Comparison of ENCODE assay signal across 12 cellular contexts in genomic region chr6:100879317-100879716, GRCh38. TPM values are rescaled to one million over a fixed set of nuclear protein-coding genes. Genes with fewer than 3 reads are reported as not detected.
A peak's percentile ranks its signal among the peaks of the same experiment; 100 is the strongest.
DNase-seq lines count a peak whose midpoint lies in the region; ATAC-seq, FAIRE-seq and TF ChIP-seq lines count a peak whose summit lies in the region.
"Had no signal": no experiment of that assay in that cellular context is flagged by ENCODE, and none has a peak within 500 bp of the region (broad histone marks: within the 10 kb centered on the region; RNA-seq: fewer than 3 reads in every experiment).

No MANE protein-coding gene starts in this region.

- no peak overlapping the region for H2AFZ ChIP-seq in astrocyte (ENCODE audit: low read depth, low read length)

- H3K27me3 ChIP-seq in CD4-positive, alpha-beta T cell (ENCODE audit: control insufficient read depth, insufficient read depth, low read length): no peaks in the 10 kb centered on the region
- H3K27me3 ChIP-seq in astrocyte (ENCODE audit: insufficient read depth, low read length): no peaks in the 10 kb centered on the region
- H3K27me3 ChIP-seq: MG63 had no signal

- peaks cover 14% of the 10 kb centered on the region for H3K4me1 ChIP-seq in astrocyte (ENCODE audit: insufficient read depth, low read length)

- H3K9ac ChIP-seq in astrocyte (ENCODE audit: low read length): no peak overlapping the region

- no peaks in the 10 kb centered on the region for H3K36me3 ChIP-seq in astrocyte (ENCODE audit: insufficient read depth, low read length)

- H3K4me3 ChIP-seq in HFF-Myc (replicated peaks; ENCODE audit: low read depth, low read length) (peak overlapping the region; percentile 83), astrocyte (ENCODE audit: insufficient read depth, low read depth, low read length) (peak overlapping the region; percentile 97)

- no peak for ATAC-seq in CD4-positive, alpha-beta T cell (ENCODE audit: poor library complexity)
- ATAC-seq in naive B cell (ENCODE audit: low read depth in 2 of 2) (no peak), left cardiac atrium (no peak)

- POLR2A ChIA-PET in CD4-positive, alpha-beta T cell (lab: Charles Lee): no interaction called here

- H3K27me3 Mint-ChIP-seq in CD4-positive, alpha-beta T cell: no peaks in the 10 kb centered on the region
- H3K27me3 Mint-ChIP-seq in astrocyte (ENCODE audit: low read depth, unreplicated experiment) (no peaks in the 10 kb centered on the region), naive B cell (no peaks in the 10 kb centered on the region)

- H4K20me1 ChIP-seq in astrocyte (ENCODE audit: insufficient read depth, low read length): peaks cover 58% of the 10 kb centered on the region

- peaks cover 31% of the 10 kb centered on the region for H3K36me3 Mint-ChIP-seq in CD4-positive, alpha-beta T cell (ENCODE audit: low read depth)
- H3K36me3 Mint-ChIP-seq in astrocyte (ENCODE audit: low read depth, unreplicated experiment) (no peaks in the 10 kb centered on the region), naive B cell (peaks cover 4 to 9% of the 10 kb centered on the region in 2 donors)

- H3K9me3 ChIP-seq in CD4-positive, alpha-beta T cell (ENCODE audit: control insufficient read depth, low read length): no peaks in the 10 kb centered on the region
- H3K9me3 ChIP-seq in astrocyte (ENCODE audit: insufficient read depth, low read depth, low read length): no peaks in the 10 kb centered on the region
- H3K9me3 ChIP-seq: MG63 had no signal

- intact Hi-C loops in CD4-positive, alpha-beta T cell (cut with DNase I, micrococcal nuclease): loop anchor here in 1 of 2 experiments (10.0 kb wide), 1 partner anchor 1935 kb away; the partner anchor contains the start of gene FBXL4
- intact Hi-C loops in left cardiac atrium (cut with DNase I): no loop called here

- H3K9me3 Mint-ChIP-seq in CD4-positive, alpha-beta T cell: no peaks in the 10 kb centered on the region
- H3K9me3 Mint-ChIP-seq in astrocyte (ENCODE audit: unreplicated experiment) (no peaks in the 10 kb centered on the region), naive B cell (no peaks in the 10 kb centered on the region)

- H3K27ac Mint-ChIP-seq in CD4-positive, alpha-beta T cell: peak overlapping the region; percentile 98
- H3K27ac Mint-ChIP-seq in astrocyte (ENCODE audit: unreplicated experiment) (no peak overlapping the region), naive B cell (peak overlapping the region in 1 of 6 donors; percentile 5)

- in situ Hi-C loops in KBM-7 (cut with MboI; ENCODE audit: low pct_unique_long_range_greater_than_20kb, low sequenced_read_pairs): no loop called here

- H3K27ac ChIP-seq in CD4-positive, alpha-beta T cell (ENCODE audit: low read depth, low read length): no peak overlapping the region
- no peak overlapping the region for H3K27ac ChIP-seq in astrocyte (ENCODE audit: low read depth, low read length)

- peaks cover 73% of the 10 kb centered on the region for H3K79me2 ChIP-seq in astrocyte (ENCODE audit: insufficient read depth, low read length)

- no peak for FAIRE-seq in astrocyte (lab: Jason Lieb, UNC)

- no peak for DNase-seq in CD4-positive, alpha-beta T cell
- no peak for DNase-seq in HFF-Myc (ENCODE audit: extremely low read depth, low read depth)
- no peak for DNase-seq in astrocyte (ENCODE audit: low read depth)
- no peak for DNase-seq in naive B cell
- no peak for DNase-seq in left cardiac atrium
- DNase-seq in stimulated activated CD4-positive, alpha-beta T cell treated with anti-CD3 and anti-CD28 coated beads, Interleukin-4, amount 100 ng/mL, for 24 hours: no peak
- no peak for DNase-seq in NCI-H446 (lab: John Stamatoyannopoulos, UW)
- DNase-seq in KBM-7: no peak
- DNase-seq: activated effector memory CD4-positive, alpha-beta T cell treated with Interleukin-2 at 50 U/mL for 16 hours; MG63; NCI-H774; T1000 had no signal

- peak overlapping the region; percentile 96 for H3K4me2 ChIP-seq in astrocyte (ENCODE audit: low read length)

- H3K4me1 Mint-ChIP-seq in CD4-positive, alpha-beta T cell (ENCODE audit: low read depth): peaks cover 77% of the 10 kb centered on the region
- peaks cover 29% of the 10 kb centered on the region for H3K4me1 Mint-ChIP-seq in astrocyte (ENCODE audit: low read depth, unreplicated experiment)
- H3K4me1 Mint-ChIP-seq in naive B cell: peaks cover 28 to 37% (median 36%) of the 10 kb centered on the region in 3 donors

- peak overlapping the region; percentile 78 for H3K4me3 Mint-ChIP-seq in CD4-positive, alpha-beta T cell
- H3K4me3 Mint-ChIP-seq in astrocyte (ENCODE audit: unreplicated experiment): peak overlapping the region; percentile 95
- H3K4me3 Mint-ChIP-seq in naive B cell: peak overlapping the region in 7 of 8 donors; percentile 40 to 100 (median 79)

- TF ChIP-seq CTCF in CD4-positive, alpha-beta T cell (IDR thresholded peaks at IDR 0.05): no peak
- TF ChIP-seq CTCF in HFF-Myc (IDR thresholded peaks at IDR 0.05; ENCODE audit: low read depth, low read length, missing control alignments): no peak
- TF ChIP-seq CTCF in astrocyte (IDR thresholded peaks at IDR 0.05; ENCODE audit: insufficient read depth, low read depth, low read length): no peak

- CTCF ChIA-PET in CD4-positive, alpha-beta T cell (lab: Charles Lee): no interaction called here

RNA-seq across cellular contexts. Expression of gene ASCC3, which starts 1.8 kb away (rescaled TPM):
- total RNA-seq in CD4-positive, alpha-beta T cell: 10 to 100 TPM; 28.9 to 30.4 TPM
- 125 and 138 TPM in 2 replicates for total RNA-seq in astrocyte
- 10 to 100 TPM; 15.7 to 28.6 (median 26.7) TPM for polyA plus RNA-seq in naive B cell (ENCODE audit: low read depth in 6 of 6)
- 10 to 100 TPM; 21.9 to 26.0 TPM for total RNA-seq in left cardiac atrium
